In genomic region chr14:99628832-99629618, GRCh38 we compare ENCODE assay signal across 1 cellular context.
TF ChIP-seq lines count a peak whose summit lies in the region.

No MANE protein-coding gene starts in this region.

TF ChIP-seq in H1, 55 proteins besides CTCF, POLR2A, EP300 and RAD21 (continued from another document):
- TF ChIP-seq SRF (IDR thresholded peaks at IDR 0.05; ENCODE audit: low read depth, low read length) (0 out of 2 replicates have a peak, but pooled peaks have one; percentile 4), CEBPB (IDR thresholded peaks at IDR 0.05; ENCODE audit: low read depth, low read length) (no peak), ATF3 (IDR thresholded peaks at IDR 0.05; ENCODE audit: insufficient read depth, low read depth, low read length) (peak; percentile 59; the same call in 1 of the 2 replicates), TCF12 (IDR thresholded peaks at IDR 0.05; ENCODE audit: low read depth, low read length) (peak; percentile 86; the same call in 1 of the 2 replicates), GTF2F1 (IDR thresholded peaks at IDR 0.05; ENCODE audit: borderline replicate concordance, low read depth, low read length) (no peak; the same call in 1 of the 2 replicates), EGR1 (IDR thresholded peaks at IDR 0.05; ENCODE audit: borderline replicate concordance, low read depth, low read length) (no peak)
- TF ChIP-seq, protein P1, sequence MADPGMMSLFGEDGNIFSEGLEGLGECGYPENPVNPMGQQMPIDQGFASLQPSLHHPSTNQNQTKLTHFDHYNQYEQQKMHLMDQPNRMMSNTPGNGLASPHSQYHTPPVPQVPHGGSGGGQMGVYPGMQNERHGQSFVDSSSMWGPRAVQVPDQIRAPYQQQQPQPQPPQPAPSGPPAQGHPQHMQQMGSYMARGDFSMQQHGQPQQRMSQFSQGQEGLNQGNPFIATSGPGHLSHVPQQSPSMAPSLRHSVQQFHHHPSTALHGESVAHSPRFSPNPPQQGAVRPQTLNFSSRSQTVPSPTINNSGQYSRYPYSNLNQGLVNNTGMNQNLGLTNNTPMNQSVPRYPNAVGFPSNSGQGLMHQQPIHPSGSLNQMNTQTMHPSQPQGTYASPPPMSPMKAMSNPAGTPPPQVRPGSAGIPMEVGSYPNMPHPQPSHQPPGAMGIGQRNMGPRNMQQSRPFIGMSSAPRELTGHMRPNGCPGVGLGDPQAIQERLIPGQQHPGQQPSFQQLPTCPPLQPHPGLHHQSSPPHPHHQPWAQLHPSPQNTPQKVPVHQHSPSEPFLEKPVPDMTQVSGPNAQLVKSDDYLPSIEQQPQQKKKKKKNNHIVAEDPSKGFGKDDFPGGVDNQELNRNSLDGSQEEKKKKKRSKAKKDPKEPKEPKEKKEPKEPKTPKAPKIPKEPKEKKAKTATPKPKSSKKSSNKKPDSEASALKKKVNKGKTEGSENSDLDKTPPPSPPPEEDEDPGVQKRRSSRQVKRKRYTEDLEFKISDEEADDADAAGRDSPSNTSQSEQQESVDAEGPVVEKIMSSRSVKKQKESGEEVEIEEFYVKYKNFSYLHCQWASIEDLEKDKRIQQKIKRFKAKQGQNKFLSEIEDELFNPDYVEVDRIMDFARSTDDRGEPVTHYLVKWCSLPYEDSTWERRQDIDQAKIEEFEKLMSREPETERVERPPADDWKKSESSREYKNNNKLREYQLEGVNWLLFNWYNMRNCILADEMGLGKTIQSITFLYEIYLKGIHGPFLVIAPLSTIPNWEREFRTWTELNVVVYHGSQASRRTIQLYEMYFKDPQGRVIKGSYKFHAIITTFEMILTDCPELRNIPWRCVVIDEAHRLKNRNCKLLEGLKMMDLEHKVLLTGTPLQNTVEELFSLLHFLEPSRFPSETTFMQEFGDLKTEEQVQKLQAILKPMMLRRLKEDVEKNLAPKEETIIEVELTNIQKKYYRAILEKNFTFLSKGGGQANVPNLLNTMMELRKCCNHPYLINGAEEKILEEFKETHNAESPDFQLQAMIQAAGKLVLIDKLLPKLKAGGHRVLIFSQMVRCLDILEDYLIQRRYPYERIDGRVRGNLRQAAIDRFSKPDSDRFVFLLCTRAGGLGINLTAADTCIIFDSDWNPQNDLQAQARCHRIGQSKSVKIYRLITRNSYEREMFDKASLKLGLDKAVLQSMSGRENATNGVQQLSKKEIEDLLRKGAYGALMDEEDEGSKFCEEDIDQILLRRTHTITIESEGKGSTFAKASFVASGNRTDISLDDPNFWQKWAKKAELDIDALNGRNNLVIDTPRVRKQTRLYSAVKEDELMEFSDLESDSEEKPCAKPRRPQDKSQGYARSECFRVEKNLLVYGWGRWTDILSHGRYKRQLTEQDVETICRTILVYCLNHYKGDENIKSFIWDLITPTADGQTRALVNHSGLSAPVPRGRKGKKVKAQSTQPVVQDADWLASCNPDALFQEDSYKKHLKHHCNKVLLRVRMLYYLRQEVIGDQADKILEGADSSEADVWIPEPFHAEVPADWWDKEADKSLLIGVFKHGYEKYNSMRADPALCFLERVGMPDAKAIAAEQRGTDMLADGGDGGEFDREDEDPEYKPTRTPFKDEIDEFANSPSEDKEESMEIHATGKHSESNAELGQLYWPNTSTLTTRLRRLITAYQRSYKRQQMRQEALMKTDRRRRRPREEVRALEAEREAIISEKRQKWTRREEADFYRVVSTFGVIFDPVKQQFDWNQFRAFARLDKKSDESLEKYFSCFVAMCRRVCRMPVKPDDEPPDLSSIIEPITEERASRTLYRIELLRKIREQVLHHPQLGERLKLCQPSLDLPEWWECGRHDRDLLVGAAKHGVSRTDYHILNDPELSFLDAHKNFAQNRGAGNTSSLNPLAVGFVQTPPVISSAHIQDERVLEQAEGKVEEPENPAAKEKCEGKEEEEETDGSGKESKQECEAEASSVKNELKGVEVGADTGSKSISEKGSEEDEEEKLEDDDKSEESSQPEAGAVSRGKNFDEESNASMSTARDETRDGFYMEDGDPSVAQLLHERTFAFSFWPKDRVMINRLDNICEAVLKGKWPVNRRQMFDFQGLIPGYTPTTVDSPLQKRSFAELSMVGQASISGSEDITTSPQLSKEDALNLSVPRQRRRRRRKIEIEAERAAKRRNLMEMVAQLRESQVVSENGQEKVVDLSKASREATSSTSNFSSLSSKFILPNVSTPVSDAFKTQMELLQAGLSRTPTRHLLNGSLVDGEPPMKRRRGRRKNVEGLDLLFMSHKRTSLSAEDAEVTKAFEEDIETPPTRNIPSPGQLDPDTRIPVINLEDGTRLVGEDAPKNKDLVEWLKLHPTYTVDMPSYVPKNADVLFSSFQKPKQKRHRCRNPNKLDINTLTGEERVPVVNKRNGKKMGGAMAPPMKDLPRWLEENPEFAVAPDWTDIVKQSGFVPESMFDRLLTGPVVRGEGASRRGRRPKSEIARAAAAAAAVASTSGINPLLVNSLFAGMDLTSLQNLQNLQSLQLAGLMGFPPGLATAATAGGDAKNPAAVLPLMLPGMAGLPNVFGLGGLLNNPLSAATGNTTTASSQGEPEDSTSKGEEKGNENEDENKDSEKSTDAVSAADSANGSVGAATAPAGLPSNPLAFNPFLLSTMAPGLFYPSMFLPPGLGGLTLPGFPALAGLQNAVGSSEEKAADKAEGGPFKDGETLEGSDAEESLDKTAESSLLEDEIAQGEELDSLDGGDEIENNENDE (IDR thresholded peaks at IDR 0.05; ENCODE audit: insufficient replicate concordance, low read length) = no peak
